23 cellular contexts compared by ENCODE assay signal in the genomic region with DNA sequence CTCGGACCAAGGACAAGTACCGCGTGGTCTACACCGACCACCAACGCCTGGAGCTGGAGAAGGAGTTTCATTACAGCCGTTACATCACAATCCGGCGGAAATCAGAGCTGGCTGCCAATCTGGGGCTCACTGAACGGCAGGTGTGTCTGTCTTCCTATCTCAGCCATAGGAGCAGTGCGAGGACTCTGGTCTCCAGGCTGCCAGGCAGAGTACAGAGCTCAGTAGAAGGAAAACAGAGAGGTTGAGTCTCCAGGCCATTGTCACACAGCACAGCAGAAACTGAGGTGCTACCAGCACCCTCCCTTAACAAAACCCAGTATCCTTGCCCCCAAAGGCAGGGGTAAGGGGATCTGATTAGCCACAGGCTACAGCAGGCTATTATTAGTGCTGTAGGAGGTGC. TPM values are rescaled to one million over a fixed set of nuclear protein-coding genes. Genes with fewer than 3 reads are reported as not detected.
A peak's percentile ranks its signal among the peaks of the same experiment; 100 is the strongest.
DNase-seq lines count a peak whose midpoint lies in the region; ATAC-seq and TF ChIP-seq lines count a peak whose summit lies in the region.
"Had no signal": no experiment of that assay in that cellular context is flagged by ENCODE, and none has a peak within 500 bp of the region (broad histone marks: within the 10 kb centered on the region; RNA-seq: fewer than 3 reads in every experiment).

No MANE protein-coding gene starts in this region.

- TF ChIP-seq EP300 in transverse colon (IDR thresholded peaks at IDR 0.05; ENCODE audit: low read depth) = no peak

- TF ChIP-seq POLR2A in Peyer's patch (IDR thresholded peaks at IDR 0.05) = no peak
- TF ChIP-seq POLR2A in transverse colon (IDR thresholded peaks at IDR 0.05) = no peak

- peaks cover 26% of the 10 kb centered on the region for H3K4me1 Mint-ChIP-seq in nephron
- no peaks in the 10 kb centered on the region for H3K4me1 Mint-ChIP-seq in activated CD4-positive, alpha-beta T cell treated with anti-CD3 and anti-CD28 coated beads, Interleukin-2, amount 10 ng/mL, durations not matched to agents 24 days and 14 days

- no peaks in the 10 kb centered on the region for H3K9me3 Mint-ChIP-seq in nephron
- no peaks in the 10 kb centered on the region for H3K9me3 Mint-ChIP-seq in activated CD4-positive, alpha-beta T cell treated with anti-CD3 and anti-CD28 coated beads, Interleukin-2, amount 10 ng/mL, durations not matched to agents 24 days and 14 days
- H3K9me3 Mint-ChIP-seq: CD4-positive, alpha-beta T cell had no signal

- H3K27ac Mint-ChIP-seq in nephron = peak overlapping the region in 2 of 3 experiments; percentile 64 to 72
- no peak overlapping the region for H3K27ac Mint-ChIP-seq in activated CD4-positive, alpha-beta T cell treated with anti-CD3 and anti-CD28 coated beads, Interleukin-2, amount 10 ng/mL, durations not matched to agents 24 days and 14 days
- H3K27ac Mint-ChIP-seq: CD4-positive, alpha-beta T cell had no signal

- intact Hi-C loops in colonic mucosa (cut with DNase I) (no loop called here), transverse colon (cut with DNase I; ENCODE audit: low total_unique reads) (no loop called here)
- intact Hi-C loops in activated CD4-positive, alpha-beta T cell treated with anti-CD3 and anti-CD28 coated beads, Interleukin-2, amount 10 ng/mL, durations not matched to agents 24 days and 14 days (cut with micrococcal nuclease) = no loop called here

- peak overlapping the region in 1 of 2 donors; percentile 74 for H3K9ac ChIP-seq in colonic mucosa (ENCODE audit: low read depth in 2 of 2, low read length in 2 of 2)
- H3K9ac ChIP-seq: BLaER1 treated with 17β-estradiol and CSF1 and Interleukin-3, amounts not matched to agents 10 nM and 100 nM; KMS-11 had no signal

- no peaks in the 10 kb centered on the region for H3K9me3 ChIP-seq in Peyer's patch
- no peaks in the 10 kb centered on the region for H3K9me3 ChIP-seq in colonic mucosa
- no peaks in the 10 kb centered on the region for H3K9me3 ChIP-seq in transverse colon
- H3K9me3 ChIP-seq: BLaER1 treated with 17β-estradiol and CSF1 and Interleukin-3, amounts not matched to agents 10 nM and 100 nM had no signal

- TF ChIP-seq CTCF in Peyer's patch (IDR thresholded peaks at IDR 0.05) (no peak), colonic mucosa (IDR thresholded peaks at IDR 0.05) (no peak), nephron (IDR thresholded peaks at IDR 0.05; ENCODE audit: unreplicated experiment in 3 of 3) (no peak), transverse colon (IDR thresholded peaks at IDR 0.05) (no peak)

- peaks cover 11% of the 10 kb centered on the region for H3K27me3 Mint-ChIP-seq in nephron (ENCODE audit: low read depth)
- peaks cover 12% of the 10 kb centered on the region for H3K27me3 Mint-ChIP-seq in activated CD4-positive, alpha-beta T cell treated with anti-CD3 and anti-CD28 coated beads, Interleukin-2, amount 10 ng/mL, durations not matched to agents 24 days and 14 days

- no peak overlapping the region for H3K4me3 Mint-ChIP-seq in nephron
- no peak overlapping the region for H3K4me3 Mint-ChIP-seq in activated CD4-positive, alpha-beta T cell treated with anti-CD3 and anti-CD28 coated beads, Interleukin-2, amount 10 ng/mL, durations not matched to agents 24 days and 14 days
- H3K4me3 Mint-ChIP-seq: CD4-positive, alpha-beta T cell had no signal

- WGBS in transverse colon (ENCODE audit: low coverage in 1 of 2), 2 donors = 72% methylated on average over 10 of the region's 10 CpGs; no CpG with 5 or more reads in 1 of the 2 donors

- no peaks in the 10 kb centered on the region for H3K36me3 Mint-ChIP-seq in nephron (ENCODE audit: low read depth)
- H3K36me3 Mint-ChIP-seq in activated CD4-positive, alpha-beta T cell treated with anti-CD3 and anti-CD28 coated beads, Interleukin-2, amount 10 ng/mL, durations not matched to agents 24 days and 14 days (ENCODE audit: low read depth) = no peaks in the 10 kb centered on the region

- ATAC-seq in GM21423 (IDR thresholded peaks at IDR 0.05; ENCODE audit: unreplicated experiment) = no peak

- H3K27ac ChIP-seq in Peyer's patch (peak overlapping the region in 3 of 4 donors; percentile 75 to 95 (median 89)), colonic mucosa (peak overlapping the region; percentile 91), transverse colon (peak overlapping the region; percentile 85 to 88 (median 87))
- H3K27ac ChIP-seq: BLaER1 treated with 17β-estradiol and CSF1 and Interleukin-3, amounts not matched to agents 10 nM and 100 nM; KMS-11 had no signal

- H3K4me1 ChIP-seq in Peyer's patch (peaks cover 0 to 92% (median 28%) of the 10 kb centered on the region in 4 donors), colonic mucosa (peaks cover 54% of the 10 kb centered on the region), transverse colon (peaks cover 51 to 100% (median 89%) of the 10 kb centered on the region in 4 donors)

- H3K4me3 ChIP-seq in Peyer's patch (no peak overlapping the region), colonic mucosa (no peak overlapping the region), transverse colon (no peak overlapping the region)
- H3K4me3 ChIP-seq: BLaER1 treated with 17β-estradiol and CSF1 and Interleukin-3, amounts not matched to agents 10 nM and 100 nM had no signal

- H3K36me3 ChIP-seq in Peyer's patch = no peaks in the 10 kb centered on the region
- H3K36me3 ChIP-seq in colonic mucosa = no peaks in the 10 kb centered on the region
- no peaks in the 10 kb centered on the region for H3K36me3 ChIP-seq in transverse colon
- H3K36me3 ChIP-seq: BLaER1 treated with 17β-estradiol and CSF1 and Interleukin-3, amounts not matched to agents 10 nM and 100 nM had no signal

- H3K27me3 ChIP-seq in Peyer's patch (no peaks in the 10 kb centered on the region), colonic mucosa (no peaks in the 10 kb centered on the region), transverse colon (no peaks in the 10 kb centered on the region)

- in situ Hi-C loops in transverse colon (cut with MboI; ENCODE audit: low pct_ligation_motif_present in 1 of 4, low pct_unique_long_range_greater_than_20kb in 1 of 4, low sequenced_read_pairs in 3 of 4) = no loop called here

- peak in 2 of 3 donors; percentile 61 to 64 for DNase-seq in Peyer's patch
- DNase-seq in colonic mucosa = peak; percentile 37
- DNase-seq in transverse colon = no peak
- DNase-seq in activated CD4-positive, alpha-beta T cell treated with anti-CD3 and anti-CD28 coated beads, Interleukin-2, amount 10 ng/mL, durations not matched to agents 24 days and 14 days = no peak
- no peak for DNase-seq in activated CD8-positive, alpha-beta memory T cell treated with anti-CD3 and anti-CD28 coated beads, Interleukin-2, amount 50 U/mL, for 48 hours
- DNase-seq: AML-193; CD4-positive, alpha-beta T cell; DMS53; H7; MM.1S; NCI-H1694; NCI-H2029 treated with DMSO at 0.1 percent for 48 hours; NCI-H2171; NCI-H226; NCI-H510A; NCI-H69; SHP77 treated with DMSO at 0.1 percent for 48 hours had no signal

RNA-seq across cellular contexts. Expression of gene SLC6A7, which starts 7.1 kb away (rescaled TPM):
- 10 to 100 TPM; 12.3 to 41.6 (median 19.9) TPM for total RNA-seq in Peyer's patch
- 10 to 100 TPM in 1 of 2 donors, 1 to 10 TPM in 1; 5.0 to 24.9 TPM for total RNA-seq in colonic mucosa
- 10 to 100 TPM; 19.5 to 67.7 (median 21.3) TPM for total RNA-seq in transverse colon
- total RNA-seq in activated CD4-positive, alpha-beta T cell treated with anti-CD3 and anti-CD28 coated beads, Interleukin-2, amount 10 ng/mL, durations not matched to agents 24 days and 14 days = not detected in 2 replicates
- total RNA-seq: CD4-positive, alpha-beta T cell; G401; H7; OCI-LY7 had no signal

RNA-seq across cellular contexts. Expression of gene CDX1, which starts 16.2 kb away (rescaled TPM):
- total RNA-seq in Peyer's patch (100 to 1,000 TPM; 177 to 429 (median 370) TPM), colonic mucosa (100 to 1,000 TPM; 299 to 498 TPM), transverse colon (100 to 1,000 TPM; 249 to 540 (median 360) TPM)
- total RNA-seq in activated CD4-positive, alpha-beta T cell treated with anti-CD3 and anti-CD28 coated beads, Interleukin-2, amount 10 ng/mL, durations not matched to agents 24 days and 14 days = not detected in 2 replicates
- total RNA-seq: CD4-positive, alpha-beta T cell; G401; OCI-LY7 had no signal

RNA-seq across cellular contexts. Expression of gene PDGFRB, which starts 27.1 kb away (rescaled TPM):
- total RNA-seq in Peyer's patch (10 to 100 TPM; 17.5 to 87.5 (median 31.2) TPM), colonic mucosa (10 to 100 TPM in 1 of 2 donors, 1 to 10 TPM in 1; 8.6 to 18.1 TPM), transverse colon (10 to 100 TPM; 20.2 to 56.3 (median 28.3) TPM)
- total RNA-seq in activated CD4-positive, alpha-beta T cell treated with anti-CD3 and anti-CD28 coated beads, Interleukin-2, amount 10 ng/mL, durations not matched to agents 24 days and 14 days = 0.62 and 1.5 TPM in 2 replicates
- total RNA-seq: CD4-positive, alpha-beta T cell had no signal

Comparison
In these comparisons a context has a peak if more than half of its experiments do, and no peak if none do; other contexts are left out.
1. DNase-seq: peak in Peyer's patch (2 of 3) and colonic mucosa (single experiment); none in transverse colon (single experiment), activated CD4-positive, alpha-beta T cell treated with anti-CD3 and anti-CD28 coated beads, Interleukin-2, amount 10 ng/mL, durations not matched to agents 24 days and 14 days (single experiment) and activated CD8-positive, alpha-beta memory T cell treated with anti-CD3 and anti-CD28 coated beads, Interleukin-2, amount 50 U/mL, for 48 hours (single experiment).
2. RNA of gene CDX1, which starts 16.2 kb away (total RNA-seq): 299 to 498 TPM in colonic mucosa, 177 to 429 TPM in Peyer's patch and 249 to 540 TPM in transverse colon; not detected in activated CD4-positive, alpha-beta T cell treated with anti-CD3 and anti-CD28 coated beads, Interleukin-2, amount 10 ng/mL, durations not matched to agents 24 days and 14 days; every median in the first group is over 100 times any median in the second.
3. Peak in every context shown above with its lines, with median percentiles within 50 percentile points of each other: H3K27ac ChIP-seq.